Comparison of ENCODE assay signal across 1 cellular context in genomic region chr6:169234634-169235033, GRCh38.
TF ChIP-seq lines count a peak whose summit lies in the region.

No MANE protein-coding gene starts in this region.

TF ChIP-seq in H1, 55 proteins besides CTCF, POLR2A, EP300 and RAD21:
- TF ChIP-seq ASH2L (IDR thresholded peaks at IDR 0.05; ENCODE audit: low read length): no peak
- no peak for TF ChIP-seq SIRT6 (IDR thresholded peaks at IDR 0.05; ENCODE audit: low read length)
- TF ChIP-seq KDM1A (IDR thresholded peaks at IDR 0.05; ENCODE audit: borderline replicate concordance, low read length): no peak
- TF ChIP-seq USF2 (IDR thresholded peaks at IDR 0.05; ENCODE audit: low read length): no peak
- TF ChIP-seq EZH2 (IDR thresholded peaks at IDR 0.05; ENCODE audit: low read depth, low read length, severe bottlenecking): no peak
